In genomic region chr5:62606878-62607277, GRCh38 we compare ENCODE assay signal across 30 cellular contexts. TPM values are rescaled to one million over a fixed set of nuclear protein-coding genes. Genes with fewer than 3 reads are reported as not detected.
DNase-seq lines count a peak whose midpoint lies in the region; ATAC-seq and TF ChIP-seq lines count a peak whose summit lies in the region.
"Had no signal": no experiment of that assay in that cellular context is flagged by ENCODE, and none has a peak within 500 bp of the region (broad histone marks: within the 10 kb centered on the region; RNA-seq: fewer than 3 reads in every experiment).

No MANE protein-coding gene starts in this region.

- H3K4me3 ChIP-seq in IMR-90 (ENCODE audit: insufficient read depth, low read depth, low read length) (no peak overlapping the region), choroid plexus epithelial cell (ENCODE audit: low read depth, low read length) (no peak overlapping the region), WERI-Rb-1 (ENCODE audit: low read depth, low read length) (no peak overlapping the region), H7 (ENCODE audit: insufficient read depth, low read depth, low read length) (no peak overlapping the region), upper lobe of left lung (no peak overlapping the region)

- no peak overlapping the region for H2AK5ac ChIP-seq in IMR-90 (ENCODE audit: low read depth, low read length)

- intact Hi-C loops in IMR-90 (cut with micrococcal nuclease), result no loop called here

- in situ Hi-C loops in IMR-90 (cut with MboI; ENCODE audit: low sequenced_read_pairs), result no loop called here

- BruUV-seq in IMR-90 (replicated peaks; lab: Mats Ljungman, UMichigan), result no TSS peak

- no CpG with 5 or more reads among the region's 1 CpG for WGBS in IMR-90 (ENCODE audit: extremely low coverage in 2 of 2, insufficient read length in 1 of 2), 2 experiments
- WGBS in upper lobe of left lung, 2 donors, result 71 to 96% methylated on average over 1 of the region's 1 CpG

- H4K20me1 ChIP-seq in IMR-90 (ENCODE audit: insufficient read depth, low read length), result no peaks in the 10 kb centered on the region

- H3K36me3 ChIP-seq in IMR-90 (ENCODE audit: control insufficient read depth, insufficient read depth, low read length) (peaks cover 8% of the 10 kb centered on the region), WERI-Rb-1 (0 out of 2 replicates have a peak, but pooled peaks cover 3% of the 10 kb centered on the region), H7 (replicated peaks; ENCODE audit: control insufficient read depth, insufficient read depth, low read length) (no peaks in the 10 kb centered on the region), upper lobe of left lung (peaks cover 0 to 4% (median 0%) of the 10 kb centered on the region in 4 donors)

- ATAC-seq in IMR-90 (ENCODE audit: low read depth), result peak; percentile 99
- no peak for ATAC-seq in GM21367 (IDR thresholded peaks at IDR 0.05; ENCODE audit: unreplicated experiment)
- no peak for ATAC-seq in upper lobe of left lung (ENCODE audit: low FRiP score in 2 of 2)
- ATAC-seq: activated CD8-positive, alpha-beta T cell treated with anti-CD3 and anti-CD28 coated beads, Interleukin-2, amount 10 ng/mL, durations not matched to agents 7 days and 5 days; effector memory CD8-positive, alpha-beta T cell; Panc1; sciatic nerve had no signal

- H3K36me3 Mint-ChIP-seq in mesothelial cell of epicardium, result peaks cover 22% of the 10 kb centered on the region

- H3K4ac ChIP-seq in IMR-90 (ENCODE audit: low read depth, low read length), result no peak overlapping the region

- H3K9ac ChIP-seq in IMR-90 (ENCODE audit: low read depth, low read length), result no peak overlapping the region

- peak overlapping the region; percentile 23 for H3K27ac Mint-ChIP-seq in mesothelial cell of epicardium
- H3K27ac Mint-ChIP-seq: activated CD8-positive, alpha-beta T cell treated with anti-CD3 and anti-CD28 coated beads, Interleukin-2, amount 10 ng/mL, durations not matched to agents 7 days and 5 days; effector memory CD8-positive, alpha-beta T cell; memory B cell; progenitor cell of endocrine pancreas; T-helper 2 cell treated with Interferon-gamma antibody and Interleukin-4, amounts not matched to agents 5 μg/mL and 100 μg/mL, for 36 hours had no signal

- H2AFZ ChIP-seq in IMR-90 (replicated peaks; ENCODE audit: low read length, poor library complexity), result no peak overlapping the region

- no peak overlapping the region for H3K4me2 ChIP-seq in IMR-90 (ENCODE audit: low read depth, low read length)

- CTCF ChIA-PET in IMR-90 (lab: Yijun Ruan, JAX), result interaction anchor here (1.0 to 1.4 kb wide), 3 partner anchors 10 to 147 kb away, joined by 3 to 4 read pairs (median 3); no protein-coding TSS in a partner anchor

- H3K56ac ChIP-seq in IMR-90 (ENCODE audit: extremely low read depth, insufficient read depth, low read length), result no peak overlapping the region

- no peak overlapping the region for H3K4me3 Mint-ChIP-seq in mesothelial cell of epicardium
- H3K4me3 Mint-ChIP-seq: activated CD8-positive, alpha-beta T cell treated with anti-CD3 and anti-CD28 coated beads, Interleukin-2, amount 10 ng/mL, durations not matched to agents 7 days and 5 days; effector memory CD8-positive, alpha-beta T cell; memory B cell; T-helper 2 cell treated with Interferon-gamma antibody and Interleukin-4, amounts not matched to agents 5 μg/mL and 100 μg/mL, for 36 hours had no signal

- H3K4me1 ChIP-seq in IMR-90 (ENCODE audit: control insufficient read depth, insufficient read depth, low read length) (no peaks in the 10 kb centered on the region), upper lobe of left lung (no peaks in the 10 kb centered on the region)
- H3K4me1 ChIP-seq: Caco-2 had no signal

- H3K14ac ChIP-seq in IMR-90 (replicated peaks; ENCODE audit: low read depth, low read length), result no peak overlapping the region

- no peak overlapping the region for H4K5ac ChIP-seq in IMR-90 (ENCODE audit: low read depth, low read length)

- TF ChIP-seq POLR2A in IMR-90 (IDR thresholded peaks at IDR 0.05; ENCODE audit: low read depth, low read length) (no peak), upper lobe of left lung (IDR thresholded peaks at IDR 0.05) (no peak)

- H2BK20ac ChIP-seq in IMR-90 (ENCODE audit: low read depth, low read length), result no peak overlapping the region

- no peak overlapping the region for H2AK9ac ChIP-seq in IMR-90 (replicated peaks; ENCODE audit: low read depth, low read length, poor library complexity)

- H2BK5ac ChIP-seq in IMR-90 (ENCODE audit: low read depth, low read length, poor library complexity, severe bottlenecking), result no peak overlapping the region

- peak; percentile 20 for DNase-seq in AG08396 (ENCODE audit: low spot score)
- peak; percentile 57 for DNase-seq in IMR-90
- peak; percentile 78 for DNase-seq in choroid plexus epithelial cell (ENCODE audit: low read depth)
- no peak for DNase-seq in mesothelial cell of epicardium (ENCODE audit: low spot score in 2 of 2, unreplicated experiment in 2 of 2)
- DNase-seq in WERI-Rb-1, result no peak
- DNase-seq in H7, result no peak
- DNase-seq in upper lobe of left lung, result no peak
- DNase-seq: ACHN; activated CD8-positive, alpha-beta T cell treated with anti-CD3 and anti-CD28 coated beads, Interleukin-2, amount 10 ng/mL, durations not matched to agents 7 days and 5 days; activated naive CD4-positive, alpha-beta T cell treated with anti-CD3 and anti-CD28 coated beads, Interleukin-2, amount 50 U/mL, for 16 hours; Caco-2; caudate nucleus; effector memory CD8-positive, alpha-beta T cell; GDM1; hippocampal formation; NCI-H1092; NCI-H1694 treated with DMSO at 0.1 percent for 48 hours; NCI-H446; NCI-H748 treated with DMSO at 0.1 percent for 48 hours; Right ventricle myocardium superior; stimulated activated CD4-positive, alpha-beta T cell treated with anti-CD3 and anti-CD28 coated beads, Interleukin-12 subunit alpha, Interleukin-12 subunit beta, amount 100 ng/mL, for 4 hours; stimulated activated CD4-positive, alpha-beta T cell treated with anti-CD3 and anti-CD28 coated beads, Interleukin-2, amount 100 ng/mL, for 48 hours had no signal

- H3K27me3 ChIP-seq in IMR-90 (ENCODE audit: control insufficient read depth, insufficient read depth, low read length) (no peaks in the 10 kb centered on the region), WERI-Rb-1 (ENCODE audit: insufficient read depth, low read depth, severe bottlenecking) (no peaks in the 10 kb centered on the region), H7 (ENCODE audit: control insufficient read depth, insufficient read depth, low read length) (no peaks in the 10 kb centered on the region), upper lobe of left lung (no peaks in the 10 kb centered on the region)

- POLR2A ChIA-PET in IMR-90 (lab: Charles Lee; ENCODE audit: unreplicated experiment), result no interaction called here

- 0 out of 2 replicates have a peak, but pooled peaks cover 4% of the 10 kb centered on the region for H3K9me1 ChIP-seq in IMR-90 (ENCODE audit: insufficient read depth, low read length)

- H4K91ac ChIP-seq in IMR-90 (ENCODE audit: insufficient read depth, low read depth, low read length), result no peak overlapping the region

- no peaks in the 10 kb centered on the region for H3K27me3 Mint-ChIP-seq in mesothelial cell of epicardium (ENCODE audit: low read depth)
- H3K27me3 Mint-ChIP-seq: effector memory CD8-positive, alpha-beta T cell; memory B cell; progenitor cell of endocrine pancreas had no signal

- TF ChIP-seq RAD21 in IMR-90 (IDR thresholded peaks at IDR 0.05; ENCODE audit: low read length), result no peak

- dilution Hi-C loops in IMR-90 (cut with HindIII; ENCODE audit: low sequenced_read_pairs, unreplicated experiment), result no loop called here

- H3K79me1 ChIP-seq in IMR-90 (ENCODE audit: low read depth in 1 of 2, low read length in 2 of 2), result no peaks in the 10 kb centered on the region

- TF ChIP-seq CTCF in IMR-90 (conservative IDR thresholded peaks at IDR 0.05; ENCODE audit: low read depth, low read length), result no peak
- TF ChIP-seq CTCF in choroid plexus epithelial cell (conservative IDR thresholded peaks at IDR 0.05; ENCODE audit: low read depth, low read length), result no peak
- no peak for TF ChIP-seq CTCF in mesothelial cell of epicardium (IDR thresholded peaks at IDR 0.05; ENCODE audit: unreplicated experiment)
- no peak for TF ChIP-seq CTCF in WERI-Rb-1 (IDR thresholded peaks at IDR 0.05; ENCODE audit: low read depth, low read length)
- no peak for TF ChIP-seq CTCF in upper lobe of left lung (IDR thresholded peaks at IDR 0.05)

- H3K27ac ChIP-seq in IMR-90 (ENCODE audit: insufficient read depth, low read length), result no peak overlapping the region
- H3K27ac ChIP-seq in WERI-Rb-1, result no peak overlapping the region
- no peak overlapping the region for H3K27ac ChIP-seq in upper lobe of left lung
- H3K27ac ChIP-seq: C4-2B had no signal

- no peaks in the 10 kb centered on the region for H3K9me3 ChIP-seq in IMR-90 (ENCODE audit: control insufficient read depth, insufficient read depth, low read length)
- H3K9me3 ChIP-seq in WERI-Rb-1 (ENCODE audit: severe bottlenecking), result no peaks in the 10 kb centered on the region
- H3K9me3 ChIP-seq in upper lobe of left lung, result no peaks in the 10 kb centered on the region
- H3K9me3 ChIP-seq: Caco-2 had no signal

- H3K4me1 Mint-ChIP-seq in mesothelial cell of epicardium, result peaks cover 6% of the 10 kb centered on the region
- H3K4me1 Mint-ChIP-seq: memory B cell had no signal

- no peak overlapping the region for H2BK120ac ChIP-seq in IMR-90 (ENCODE audit: low read depth, low read length)

- H4K8ac ChIP-seq in IMR-90 (ENCODE audit: low read depth in 2 of 2, low read length in 2 of 2), result no peak overlapping the region

- no peak overlapping the region for H2BK15ac ChIP-seq in IMR-90 (ENCODE audit: low read depth, low read length)

- no peak overlapping the region for H3K18ac ChIP-seq in IMR-90 (ENCODE audit: low read depth, low read length)

- no peaks in the 10 kb centered on the region for H3K9me3 Mint-ChIP-seq in mesothelial cell of epicardium
- H3K9me3 Mint-ChIP-seq: effector memory CD8-positive, alpha-beta T cell; memory B cell; T-helper 2 cell treated with Interferon-gamma antibody and Interleukin-4, amounts not matched to agents 5 μg/mL and 100 μg/mL, for 36 hours had no signal

- no peak for TF ChIP-seq EP300 in upper lobe of left lung (IDR thresholded peaks at IDR 0.05)

- H3K23ac ChIP-seq in IMR-90 (ENCODE audit: low read depth, low read length), result no peak overlapping the region

RNA-seq across cellular contexts. Expression of gene LRRC70, which starts 28.3 kb away (rescaled TPM):
- total RNA-seq in IMR-90 (2012; rRNA removed) (0.36 and 0.83 TPM in 2 replicates), mesothelial cell of epicardium (0.89 to 1.7 TPM (median 1.1 TPM) in 3 replicates), upper lobe of left lung (1 to 10 TPM in 5 of 6 donors, under 1 TPM in 1; 0.89 to 4.8 (median 3.5) TPM)
- 0.19 TPM in 2 replicates for polyA plus RNA-seq in IMR-90 (2012; rRNA removed)
- polyA plus RNA-seq in IMR-90 (2012; cell fraction: cytosol; rRNA removed), result not detected in 2 replicates
- polyA plus RNA-seq in IMR-90 (2012; cell fraction: nucleus; rRNA removed; ENCODE audit: low replicate concordance), result 0.07 and 1.3 TPM in 2 replicates
- total RNA-seq in H7 (2014; rRNA removed; shearing (Covaris generic)), result 0.55 and 1.7 TPM in 2 replicates
- total RNA-seq: epithelial cell of proximal tubule had no signal

Comparison
In these comparisons a context has a peak if more than half of its experiments do, and no peak if none do; other contexts are left out.
1. DNase-seq: peak in AG08396 (single experiment), IMR-90 (single experiment) and choroid plexus epithelial cell (single experiment); none in mesothelial cell of epicardium (0 of 2), WERI-Rb-1 (single experiment), H7 (single experiment) and upper lobe of left lung (0 of 2).